In genomic region chr10:118820326-118821116, GRCh38 we compare ENCODE assay signal across 20 cellular contexts.
A peak's percentile ranks its signal among the peaks of the same experiment; 100 is the strongest.
DNase-seq lines count a peak whose midpoint lies in the region; FAIRE-seq and TF ChIP-seq lines count a peak whose summit lies in the region.
"Had no signal": no experiment of that assay in that cellular context is flagged by ENCODE, and none has a peak within 500 bp of the region (broad histone marks: within the 10 kb centered on the region; RNA-seq: fewer than 3 reads in every experiment).

No MANE protein-coding gene starts in this region.

- intact Hi-C loops in spleen (cut with DNase I; ENCODE audit: low total_unique reads) = no loop called here
- intact Hi-C loops in activated CD4-positive, alpha-beta memory T cell treated with anti-CD3 and anti-CD28 coated beads for 36 hours (cut with micrococcal nuclease) = no loop called here

- no peaks in the 10 kb centered on the region for H3K79me2 ChIP-seq in H1 (ENCODE audit: control insufficient read depth in 1 of 2, insufficient read depth in 2 of 2, low read length in 2 of 2)

- no peak overlapping the region for H4K5ac ChIP-seq in H1 (ENCODE audit: insufficient read length, low read depth, low read length)

- H2BK120ac ChIP-seq in H1 (replicated peaks; ENCODE audit: low read depth, low read length) = no peak overlapping the region

- no peak for TF ChIP-seq POLR2A in H1 (IDR thresholded peaks at IDR 0.05; ENCODE audit: control extremely low read depth in 1 of 2, low read depth in 2 of 2, low read length in 2 of 2)
- TF ChIP-seq POLR2A in spleen (IDR thresholded peaks at IDR 0.05) = no peak

- H2AFZ ChIP-seq in H1 (ENCODE audit: low read length) = no peak overlapping the region
- H2AFZ ChIP-seq: GM23248 had no signal

- H3K27me3 Mint-ChIP-seq in activated CD4-positive, alpha-beta memory T cell treated with anti-CD3 and anti-CD28 coated beads for 36 hours = no peaks in the 10 kb centered on the region
- H3K27me3 Mint-ChIP-seq: IgD-negative memory B cell had no signal

- CTCF ChIA-PET in H1 (lab: Charles Lee; ENCODE audit: partially characterized antibody) = interaction anchor here (0.9 to 1.2 kb wide), 4 partner anchors 17 to 70 kb away, joined by 3 to 4 read pairs (median 4); no protein-coding TSS in a partner anchor
- CTCF ChIA-PET in activated CD4-positive, alpha-beta memory T cell treated with anti-CD3 and anti-CD28 coated beads for 36 hours (lab: Charles Lee) = no interaction called here

- H3K27ac ChIP-seq in H1 (ENCODE audit: low read depth, low read length) (no peak overlapping the region), spleen (no peak overlapping the region)
- H3K27ac ChIP-seq: BLaER1 treated with 17β-estradiol and CSF1 and Interleukin-3, amounts not matched to agents 10 nM and 100 nM; GM23248; HL-60 had no signal

- peak overlapping the region; percentile 57; the same call in 1 of the 2 replicates for H4K8ac ChIP-seq in H1 (ENCODE audit: extremely low read depth, insufficient read depth, low read length)

- H3K4me1 Mint-ChIP-seq in activated CD4-positive, alpha-beta memory T cell treated with anti-CD3 and anti-CD28 coated beads for 36 hours (ENCODE audit: low read depth) = no peaks in the 10 kb centered on the region
- H3K4me1 Mint-ChIP-seq: B cell; CD8-positive, alpha-beta memory T cell; IgD-negative memory B cell had no signal

- no peaks in the 10 kb centered on the region; the same call in 1 of the 2 replicates for H3K23me2 ChIP-seq in H1 (ENCODE audit: low read depth, low read length)

- H3K27ac Mint-ChIP-seq in activated CD4-positive, alpha-beta memory T cell treated with anti-CD3 and anti-CD28 coated beads for 36 hours = no peak overlapping the region
- H3K27ac Mint-ChIP-seq: B cell; CD8-positive, alpha-beta memory T cell; HFFc6; IgD-negative memory B cell had no signal

- H4K20me1 ChIP-seq in H1 (replicated peaks in 1 of 2; ENCODE audit: control insufficient read depth in 1 of 2, insufficient read depth in 2 of 2, low read length in 2 of 2) = no peaks in the 10 kb centered on the region
- H4K20me1 ChIP-seq: BLaER1 treated with 17β-estradiol and CSF1 and Interleukin-3, amounts not matched to agents 10 nM and 100 nM had no signal

- H3K4ac ChIP-seq in H1 (replicated peaks; ENCODE audit: insufficient read length, low read depth, low read length) = no peak overlapping the region

- H3K56ac ChIP-seq in H1 (replicated peaks; ENCODE audit: insufficient read length, low read depth, low read length) = no peak overlapping the region

- no peak for TF ChIP-seq EP300 in H1 (IDR thresholded peaks at IDR 0.05; ENCODE audit: borderline replicate concordance in 1 of 2, low read depth in 2 of 2, low read length in 2 of 2)

- no peak overlapping the region for H3K4me3 ChIP-seq in H1 (ENCODE audit: extremely low read depth in 1 of 4, insufficient read depth in 2 of 4, low read depth in 3 of 4, low read length in 4 of 4)
- H3K4me3 ChIP-seq in spleen = no peak overlapping the region
- H3K4me3 ChIP-seq: BLaER1 treated with 17β-estradiol and CSF1 and Interleukin-3, amounts not matched to agents 10 nM and 100 nM; GM23248 had no signal

- no peaks in the 10 kb centered on the region for H3K79me1 ChIP-seq in H1 (ENCODE audit: low read depth, low read length)

- H3K18ac ChIP-seq in H1 (ENCODE audit: extremely low read depth, low read length) = no peak overlapping the region

- no peak for TF ChIP-seq RAD21 in H1 (IDR thresholded peaks at IDR 0.05 in 1 of 2, conservative IDR thresholded peaks at IDR 0.05 in 1 of 2; ENCODE audit: low read depth in 2 of 2, low read length in 2 of 2)

- H2BK12ac ChIP-seq in H1 (ENCODE audit: low read depth, low read length) = no peak overlapping the region

- FAIRE-seq in H1 (lab: Jason Lieb, UNC) = no peak
- FAIRE-seq: GM12892, GM18507, H54 had no signal

- H3K4me2 ChIP-seq in H1 (ENCODE audit: insufficient read depth in 1 of 2, low read depth in 2 of 2, low read length in 2 of 2) = no peak overlapping the region
- H3K4me2 ChIP-seq: BLaER1 treated with 17β-estradiol and CSF1 and Interleukin-3, amounts not matched to agents 10 nM and 100 nM had no signal

- H3K9ac ChIP-seq in H1 (replicated peaks in 1 of 4; ENCODE audit: extremely low read depth in 1 of 4, low read depth in 3 of 4, low read length in 3 of 4) = no peak overlapping the region
- H3K9ac ChIP-seq: BLaER1 treated with 17β-estradiol and CSF1 and Interleukin-3, amounts not matched to agents 10 nM and 100 nM; GM23248 had no signal

- no peak overlapping the region for H2BK20ac ChIP-seq in H1 (ENCODE audit: low read length)

- no peak overlapping the region for H2BK15ac ChIP-seq in H1 (ENCODE audit: low read length)

- no peak overlapping the region for H2AK5ac ChIP-seq in H1 (ENCODE audit: low read depth, low read length)

- peak; percentile 44 for DNase-seq in activated effector memory CD4-positive, alpha-beta T cell treated with anti-CD3 and anti-CD28 coated beads, Interleukin-2, amount 50 U/mL, for 16 hours
- DNase-seq in activated effector memory CD4-positive, alpha-beta T cell treated with Interleukin-2 at 50 U/mL for 16 hours = no peak
- DNase-seq in H1 (ENCODE audit: low read depth in 1 of 2, low spot score in 2 of 2) (no peak), spleen (peak; percentile 47), NCI-H2029 treated with DMSO at 0.1 percent for 48 hours (lab: John Stamatoyannopoulos, UW) (no peak)
- no peak for DNase-seq in activated CD4-positive, alpha-beta memory T cell treated with anti-CD3 and anti-CD28 coated beads for 36 hours
- DNase-seq: CD8-positive, alpha-beta memory T cell; COR-L47; DMS153; DMS79; GDM1; GM23248; HFFc6 had no signal

- H3K4me3 Mint-ChIP-seq in activated CD4-positive, alpha-beta memory T cell treated with anti-CD3 and anti-CD28 coated beads for 36 hours = no peak overlapping the region
- H3K4me3 Mint-ChIP-seq: B cell, HFFc6, IgD-negative memory B cell had no signal

- TF ChIP-seq CTCF in H1 (IDR thresholded peaks at IDR 0.05; ENCODE audit: control extremely low read depth in 1 of 3, insufficient read depth in 1 of 3, low read depth in 1 of 3, low read length in 3 of 3) = no peak
- no peak for TF ChIP-seq CTCF in spleen (IDR thresholded peaks at IDR 0.05 in 8 of 11, conservative IDR thresholded peaks at IDR 0.05 in 3 of 11)

- H4K91ac ChIP-seq in H1 (replicated peaks; ENCODE audit: insufficient read length, low read length) = no peak overlapping the region

- H3K36me3 ChIP-seq in H1 (ENCODE audit: control insufficient read depth in 2 of 4, insufficient read depth in 4 of 4, low read length in 3 of 4) (no peaks in the 10 kb centered on the region), spleen (no peaks in the 10 kb centered on the region)
- H3K36me3 ChIP-seq: BLaER1 treated with 17β-estradiol and CSF1 and Interleukin-3, amounts not matched to agents 10 nM and 100 nM had no signal

- H2BK5ac ChIP-seq in H1 (ENCODE audit: low read depth, low read length) = no peak overlapping the region

- POLR2A ChIA-PET in H1 (lab: Charles Lee; ENCODE audit: partially characterized antibody) = interaction anchor here (0.6 to 1.2 kb wide), 2 partner anchors 23 to 211 kb away, joined by 3 read pairs; no protein-coding TSS in a partner anchor
- POLR2A ChIA-PET in activated CD4-positive, alpha-beta memory T cell treated with anti-CD3 and anti-CD28 coated beads for 36 hours (lab: Charles Lee) = no interaction called here

- H3K36me3 Mint-ChIP-seq in activated CD4-positive, alpha-beta memory T cell treated with anti-CD3 and anti-CD28 coated beads for 36 hours = no peaks in the 10 kb centered on the region
- H3K36me3 Mint-ChIP-seq: CD8-positive, alpha-beta memory T cell had no signal

- no peaks in the 10 kb centered on the region for H3K27me3 ChIP-seq in H1 (replicated peaks in 1 of 4; ENCODE audit: control insufficient read depth in 3 of 4, extremely low read depth in 1 of 4, insufficient read depth in 3 of 4, low read length in 3 of 4)
- no peaks in the 10 kb centered on the region for H3K27me3 ChIP-seq in spleen (replicated peaks in 1 of 7)
- H3K27me3 ChIP-seq: BLaER1 treated with 17β-estradiol and CSF1 and Interleukin-3, amounts not matched to agents 10 nM and 100 nM had no signal

- H3K9me3 Mint-ChIP-seq in activated CD4-positive, alpha-beta memory T cell treated with anti-CD3 and anti-CD28 coated beads for 36 hours = no peaks in the 10 kb centered on the region
- H3K9me3 Mint-ChIP-seq: HFFc6 had no signal

- no peaks in the 10 kb centered on the region for H3K4me1 ChIP-seq in H1 (replicated peaks in 1 of 4; ENCODE audit: control insufficient read depth in 3 of 4, insufficient read depth in 4 of 4, low read length in 3 of 4)
- H3K4me1 ChIP-seq in spleen = no peaks in the 10 kb centered on the region

- no peak overlapping the region for H3K23ac ChIP-seq in H1 (ENCODE audit: insufficient read length)

- no peak overlapping the region for H3K14ac ChIP-seq in H1 (ENCODE audit: insufficient read length)

- WGBS in H1 (ENCODE audit: extremely low coverage in 1 of 2, insufficient coverage in 1 of 2, insufficient read length in 1 of 2, insufficient replicate concordance in 2 of 2, low coverage in 1 of 2, low lambda C conversion rate in 2 of 2, missing lambda C conversion rate in 1 of 2), 2 experiments = 86% methylated on average over 16 of the region's 16 CpGs; no CpG with 5 or more reads in 1 of the 2 experiments
- 76 to 82% (median 79%) methylated on average over 14 to 16 of the region's 16 CpGs for WGBS in spleen, 5 donors

- no peaks in the 10 kb centered on the region for H3K9me3 ChIP-seq in H1 (ENCODE audit: insufficient read depth in 2 of 2, low read depth in 1 of 2, low read length in 1 of 2)
- H3K9me3 ChIP-seq in spleen = no peaks in the 10 kb centered on the region
- H3K9me3 ChIP-seq: BLaER1 treated with 17β-estradiol and CSF1 and Interleukin-3, amounts not matched to agents 10 nM and 100 nM had no signal

TF ChIP-seq in H1, 55 proteins besides CTCF, POLR2A, EP300 and RAD21 (continues in another document):
- TF ChIP-seq GABPA (IDR thresholded peaks at IDR 0.05; ENCODE audit: borderline replicate concordance, insufficient read depth, low read length) = no peak
- TF ChIP-seq ATF3 (IDR thresholded peaks at IDR 0.05; ENCODE audit: insufficient read depth, low read depth, low read length) = no peak
- TF ChIP-seq JUN (IDR thresholded peaks at IDR 0.05; ENCODE audit: low read depth, low read length) = no peak
- TF ChIP-seq SP1 (IDR thresholded peaks at IDR 0.05; ENCODE audit: low read depth, low read length) = no peak
- no peak for TF ChIP-seq CEBPB (IDR thresholded peaks at IDR 0.05; ENCODE audit: low read depth, low read length)
- TF ChIP-seq POU5F1 (IDR thresholded peaks at IDR 0.05; ENCODE audit: low read depth, low read length) = no peak
- no peak for TF ChIP-seq SIRT6 (IDR thresholded peaks at IDR 0.05; ENCODE audit: low read length)
- no peak for TF ChIP-seq HDAC6 (IDR thresholded peaks at IDR 0.05; ENCODE audit: low read depth, low read length)
- TF ChIP-seq TCF12 (IDR thresholded peaks at IDR 0.05; ENCODE audit: low read depth, low read length) = no peak
- no peak for TF ChIP-seq SRF (IDR thresholded peaks at IDR 0.05; ENCODE audit: low read depth, low read length)
- no peak for TF ChIP-seq BCL11A (IDR thresholded peaks at IDR 0.05; ENCODE audit: low read depth in 2 of 2, low read length in 2 of 2)

Comparison
In these comparisons a context has a peak if more than half of its experiments do, and no peak if none do; other contexts are left out.
1. DNase-seq: peak in activated effector memory CD4-positive, alpha-beta T cell treated with anti-CD3 and anti-CD28 coated beads, Interleukin-2, amount 50 U/mL, for 16 hours (single experiment) and spleen (single experiment); none in activated effector memory CD4-positive, alpha-beta T cell treated with Interleukin-2 at 50 U/mL for 16 hours (single experiment), H1 (0 of 2), NCI-H2029 treated with DMSO at 0.1 percent for 48 hours (single experiment) and activated CD4-positive, alpha-beta memory T cell treated with anti-CD3 and anti-CD28 coated beads for 36 hours (single experiment).